Comparison of ENCODE assay signal across 23 cellular contexts in the genomic region with DNA sequence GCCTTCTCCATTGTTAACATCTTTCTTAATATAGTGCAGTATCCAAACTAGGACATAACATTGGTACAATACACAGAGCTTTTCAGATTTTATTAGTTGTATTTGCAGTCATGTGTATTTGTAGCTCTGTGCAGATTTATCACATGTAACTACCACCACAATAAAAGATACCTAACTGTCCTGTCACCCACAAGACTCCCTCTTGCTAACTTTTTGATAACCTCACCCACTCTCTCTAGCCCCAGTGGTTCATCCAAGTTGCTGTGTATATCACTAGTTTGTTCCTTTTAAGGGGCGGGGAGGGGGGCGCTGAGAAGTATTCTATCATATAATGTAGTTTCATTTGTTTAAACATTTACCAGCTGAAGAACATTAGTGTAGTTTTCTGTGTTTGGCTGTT. TPM values are rescaled to one million over a fixed set of nuclear protein-coding genes. Genes with fewer than 3 reads are reported as not detected.
DNase-seq lines count a peak whose midpoint lies in the region; ATAC-seq, FAIRE-seq and TF ChIP-seq lines count a peak whose summit lies in the region.
"Had no signal": no experiment of that assay in that cellular context is flagged by ENCODE, and none has a peak within 500 bp of the region (broad histone marks: within the 10 kb centered on the region; RNA-seq: fewer than 3 reads in every experiment).

No MANE protein-coding gene starts in this region.

- CTCF ChIA-PET in endothelial cell of umbilical vein (lab: Charles Lee): interaction anchor here (0.7 kb wide), 1 partner anchor 48 kb away, joined by 3 read pairs; no protein-coding TSS in a partner anchor

- no peaks in the 10 kb centered on the region for H3K9me1 ChIP-seq in endothelial cell of umbilical vein (replicated peaks; ENCODE audit: control insufficient read depth, extremely low read depth, insufficient read depth, low read length)

- H3K4me1 ChIP-seq in RWPE2 (ENCODE audit: insufficient read depth, poor library complexity, severe bottlenecking) (peaks cover 4% of the 10 kb centered on the region), endothelial cell of umbilical vein (ENCODE audit: control insufficient read depth, extremely low read depth, insufficient read depth, low read length) (peaks cover 8% of the 10 kb centered on the region), neutrophil (ENCODE audit: control insufficient read depth in 1 of 2, insufficient read depth in 1 of 2, low read depth in 1 of 2, low read length in 1 of 2) (peaks cover 30 to 31% of the 10 kb centered on the region in 2 experiments)

- H3K27ac ChIP-seq in RWPE2 (ENCODE audit: poor library complexity, severe bottlenecking) (no peak overlapping the region), endothelial cell of umbilical vein (ENCODE audit: insufficient read depth, low read depth, low read length) (no peak overlapping the region), neutrophil (peak overlapping the region; percentile 47)
- H3K27ac ChIP-seq: BLaER1, HL-60, SK-N-MC had no signal

- dilution Hi-C loops in endothelial cell of umbilical vein (cut with MboI; ENCODE audit: extremely low pct_ligation_motif_present, low sequenced_read_pairs): no loop called here

- H3K9ac ChIP-seq in endothelial cell of umbilical vein (replicated peaks; ENCODE audit: extremely low read depth, insufficient read depth, low read length): no peak overlapping the region
- H3K9ac ChIP-seq: BLaER1 had no signal

- FAIRE-seq in endothelial cell of umbilical vein (lab: Jason Lieb, UNC): no peak
- FAIRE-seq: G401.6 had no signal

- H3K9me3 ChIP-seq in RWPE2 (ENCODE audit: severe bottlenecking): peaks cover 14% of the 10 kb centered on the region
- no peaks in the 10 kb centered on the region for H3K9me3 ChIP-seq in endothelial cell of umbilical vein (replicated peaks; ENCODE audit: control insufficient read depth, insufficient read depth, low read length)
- no peaks in the 10 kb centered on the region for H3K9me3 ChIP-seq in neutrophil

- H3K27me3 ChIP-seq in RWPE2 (ENCODE audit: insufficient read depth, poor library complexity, severe bottlenecking) (no peaks in the 10 kb centered on the region), endothelial cell of umbilical vein (ENCODE audit: control insufficient read depth in 2 of 2, insufficient read depth in 2 of 2, low read length in 2 of 2) (no peaks in the 10 kb centered on the region), neutrophil (no peaks in the 10 kb centered on the region)
- H3K27me3 ChIP-seq: BLaER1 had no signal

- H2AFZ ChIP-seq in endothelial cell of umbilical vein (ENCODE audit: low read depth, low read length): no peak overlapping the region

- POLR2A ChIA-PET in endothelial cell of umbilical vein (lab: Charles Lee): no interaction called here

- peaks cover 8% of the 10 kb centered on the region for H4K20me1 ChIP-seq in endothelial cell of umbilical vein (replicated peaks; ENCODE audit: control insufficient read depth, extremely low read depth, insufficient read depth, low read length)

- intact Hi-C loops in endothelial cell of umbilical vein (cut with micrococcal nuclease): no loop called here

- no TSS peak for BruUV-seq in endothelial cell of umbilical vein (replicated peaks; lab: Mats Ljungman, UMichigan)

- H3K36me3 ChIP-seq in RWPE2 (ENCODE audit: low read depth) (peaks cover 20% of the 10 kb centered on the region), endothelial cell of umbilical vein (ENCODE audit: control insufficient read depth in 2 of 2, extremely low read depth in 1 of 2, insufficient read depth in 2 of 2, low read length in 2 of 2) (peaks cover 0 to 3% of the 10 kb centered on the region in 2 experiments), neutrophil (peaks cover 6% of the 10 kb centered on the region)

- peaks cover 52% of the 10 kb centered on the region for H3K79me2 ChIP-seq in endothelial cell of umbilical vein (ENCODE audit: control insufficient read depth, insufficient read depth, low read length)

- 0 out of 3 replicates have a peak, but pooled peaks have one; percentile 19 for ATAC-seq in RWPE2 (ENCODE audit: low read depth)
- no peak for ATAC-seq in GM21528 (IDR thresholded peaks at IDR 0.05; ENCODE audit: low FRiP score, unreplicated experiment)
- ATAC-seq: HCT116 had no signal

- H3K4me3 ChIP-seq in Jurkat, Clone E6-1 (ENCODE audit: low read length): no peak overlapping the region
- H3K4me3 ChIP-seq in RWPE2 (ENCODE audit: severe bottlenecking) (no peak overlapping the region), endothelial cell of umbilical vein (replicated peaks in 1 of 3; ENCODE audit: insufficient read depth in 1 of 3, low read depth in 1 of 3, low read length in 3 of 3) (no peak overlapping the region), neutrophil (ENCODE audit: low read depth in 1 of 2, low read length in 1 of 2) (no peak overlapping the region)
- H3K4me3 ChIP-seq: BLaER1, SK-N-MC had no signal

- TF ChIP-seq CTCF in RWPE2 (IDR thresholded peaks at IDR 0.05; ENCODE audit: poor library complexity, severe bottlenecking) (no peak), endothelial cell of umbilical vein (IDR thresholded peaks at IDR 0.05; ENCODE audit: extremely low read depth in 1 of 2, insufficient read depth in 1 of 2, low read depth in 1 of 2, low read length in 2 of 2) (no peak), neutrophil (IDR thresholded peaks at IDR 0.05) (no peak)

- no peak for TF ChIP-seq POLR2A in endothelial cell of umbilical vein (IDR thresholded peaks at IDR 0.05; ENCODE audit: low read depth, low read length)

- DNase-seq in Jurkat, Clone E6-1 (ENCODE audit: low read depth, low spot score): peak; percentile 7
- DNase-seq in RWPE2 (ENCODE audit: low spot score): no peak
- no peak for DNase-seq in endothelial cell of umbilical vein (ENCODE audit: low read depth, low spot score)
- no peak for DNase-seq in RKO (ENCODE audit: low spot score)
- no peak for DNase-seq in NCI-H1694 treated with DMSO at 0.1 percent for 48 hours (lab: John Stamatoyannopoulos, UW)
- DNase-seq: CD4-positive, alpha-beta T cell; COR-L47; NCI-H1092 treated with DMSO at 0.1 percent for 48 hours; NCI-H1436; NCI-H187 treated with DMSO at 0.1 percent for 48 hours; NCI-H2107; NCI-H524; NCI-H748 treated with DMSO at 0.1 percent for 48 hours; NK-92 treated with Interleukin-12 subunit alpha and Interleukin-12 subunit beta, amount 100 ng/mL, for 24 hours; SIG-M5; SW 1271 had no signal

- peak overlapping the region; percentile 24 for H3K4me2 ChIP-seq in endothelial cell of umbilical vein (ENCODE audit: insufficient read depth, low read length)
- H3K4me2 ChIP-seq: BLaER1 had no signal

TF ChIP-seq in endothelial cell of umbilical vein, 7 proteins besides CTCF, POLR2A, EP300 and RAD21:
- TF ChIP-seq FOS (IDR thresholded peaks at IDR 0.05; ENCODE audit: borderline replicate concordance, insufficient read depth, low read length): no peak
- no peak for TF ChIP-seq EZH2 (IDR thresholded peaks at IDR 0.05; ENCODE audit: borderline replicate concordance, low read depth, low read length, severe bottlenecking)
- no peak for TF ChIP-seq POLR2AphosphoS5 (IDR thresholded peaks at IDR 0.05; ENCODE audit: insufficient read depth, low read depth, low read length)
- TF ChIP-seq GATA2 (IDR thresholded peaks at IDR 0.05; ENCODE audit: insufficient read depth, insufficient read length, low read depth, low read length): no peak
- TF ChIP-seq, protein P1, sequence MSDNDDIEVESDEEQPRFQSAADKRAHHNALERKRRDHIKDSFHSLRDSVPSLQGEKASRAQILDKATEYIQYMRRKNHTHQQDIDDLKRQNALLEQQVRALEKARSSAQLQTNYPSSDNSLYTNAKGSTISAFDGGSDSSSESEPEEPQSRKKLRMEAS (IDR thresholded peaks at IDR 0.05; ENCODE audit: insufficient read depth, insufficient read length): no peak
- TF ChIP-seq JUN (IDR thresholded peaks at IDR 0.05; ENCODE audit: borderline replicate concordance, insufficient read depth, insufficient read length, low read depth): no peak

RNA-seq across cellular contexts. Expression of a gene that starts 46.1 kb away (rescaled TPM):
- polyA plus RNA-seq in Jurkat, Clone E6-1 (2012; ENCODE audit: insufficient read depth, insufficient read length): 47.0 TPM
- 24.2 and 32.3 TPM in 2 replicates for total RNA-seq in endothelial cell of umbilical vein
- polyA plus RNA-seq in endothelial cell of umbilical vein: 23.7 and 29.0 TPM in 2 replicates
- 16.0 and 18.9 TPM in 2 replicates for polyA plus RNA-seq in endothelial cell of umbilical vein (2011; cell fraction: cytosol; rRNA removed)
- polyA plus RNA-seq in endothelial cell of umbilical vein (2011; cell fraction: nucleus; rRNA removed): 51.2 and 58.7 TPM in 2 replicates
- polyA plus RNA-seq in endothelial cell of umbilical vein (2012): 20.5 and 22.7 TPM in 2 replicates
- polyA minus RNA-seq in endothelial cell of umbilical vein: 105 and 109 TPM in 2 replicates
- polyA minus RNA-seq in endothelial cell of umbilical vein (2011; cell fraction: cytosol; rRNA and poly(A)+ RNA removed): 28.0 TPM
- 128 and 187 TPM in 2 replicates for polyA minus RNA-seq in endothelial cell of umbilical vein (2011; cell fraction: nucleus; rRNA and poly(A)+ RNA removed)
